Comparison of ENCODE assay signal across 2 cellular contexts in the genomic region with DNA sequence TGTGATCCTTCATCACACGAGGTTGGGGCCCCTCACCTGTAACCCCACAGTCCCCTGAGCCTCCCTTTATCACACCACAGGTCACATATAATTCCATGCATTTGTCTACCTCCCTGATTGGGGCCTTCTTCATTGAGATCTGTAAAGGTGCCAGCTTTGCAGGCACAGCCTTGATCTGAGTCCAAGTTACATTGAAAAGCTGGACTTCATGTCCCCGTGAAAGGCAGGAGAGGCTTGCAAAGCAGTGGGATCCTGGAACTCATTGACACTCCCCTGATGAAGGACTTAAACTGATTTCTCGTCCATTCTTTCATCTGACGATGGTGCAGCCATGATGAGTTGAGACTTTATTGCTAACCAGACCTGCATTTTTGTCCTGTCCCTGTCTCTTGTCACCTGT.
A peak's percentile ranks its signal among the peaks of the same experiment; 100 is the strongest.
TF ChIP-seq lines count a peak whose summit lies in the region.

No MANE protein-coding gene starts in this region.

TF ChIP-seq in A549, 52 proteins besides CTCF, POLR2A, EP300 and RAD21:
- TF ChIP-seq, protein P1, sequence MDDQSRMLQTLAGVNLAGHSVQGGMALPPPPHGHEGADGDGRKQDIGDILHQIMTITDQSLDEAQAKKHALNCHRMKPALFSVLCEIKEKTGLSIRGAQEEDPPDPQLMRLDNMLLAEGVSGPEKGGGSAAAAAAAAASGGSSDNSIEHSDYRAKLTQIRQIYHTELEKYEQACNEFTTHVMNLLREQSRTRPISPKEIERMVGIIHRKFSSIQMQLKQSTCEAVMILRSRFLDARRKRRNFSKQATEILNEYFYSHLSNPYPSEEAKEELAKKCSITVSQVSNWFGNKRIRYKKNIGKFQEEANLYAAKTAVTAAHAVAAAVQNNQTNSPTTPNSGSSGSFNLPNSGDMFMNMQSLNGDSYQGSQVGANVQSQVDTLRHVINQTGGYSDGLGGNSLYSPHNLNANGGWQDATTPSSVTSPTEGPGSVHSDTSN (IDR thresholded peaks at IDR 0.05), result no peak
- TF ChIP-seq KDM1A (IDR thresholded peaks at IDR 0.05; ENCODE audit: low read depth), result no peak
- no peak for TF ChIP-seq NR3C1 (IDR thresholded peaks at IDR 0.05)
- TF ChIP-seq NFE2L2 (conservative IDR thresholded peaks at IDR 0.05; ENCODE audit: low read length), result no peak
- no peak for TF ChIP-seq FOXS1 (CRISPR knock-in tag; IDR thresholded peaks at IDR 0.05)
- TF ChIP-seq HEYL (CRISPR knock-in tag; IDR thresholded peaks at IDR 0.05), result 0 out of 2 replicates have a peak, but pooled peaks have one; percentile 50
TF ChIP-seq in A549: peak in this region for 1.

TF ChIP-seq in K562, 482 proteins besides CTCF, POLR2A, EP300 and RAD21:
- TF ChIP-seq MECOM (CRISPR knock-in tag; IDR thresholded peaks at IDR 0.05) (no peak), ATF3 (IDR thresholded peaks at IDR 0.05) (0 out of 2 replicates have a peak, but pooled peaks have one; percentile 2), ATF3 (CRISPR knock-in tag; conservative IDR thresholded peaks at IDR 0.05) (no peak)
- TF ChIP-seq, protein P2, sequence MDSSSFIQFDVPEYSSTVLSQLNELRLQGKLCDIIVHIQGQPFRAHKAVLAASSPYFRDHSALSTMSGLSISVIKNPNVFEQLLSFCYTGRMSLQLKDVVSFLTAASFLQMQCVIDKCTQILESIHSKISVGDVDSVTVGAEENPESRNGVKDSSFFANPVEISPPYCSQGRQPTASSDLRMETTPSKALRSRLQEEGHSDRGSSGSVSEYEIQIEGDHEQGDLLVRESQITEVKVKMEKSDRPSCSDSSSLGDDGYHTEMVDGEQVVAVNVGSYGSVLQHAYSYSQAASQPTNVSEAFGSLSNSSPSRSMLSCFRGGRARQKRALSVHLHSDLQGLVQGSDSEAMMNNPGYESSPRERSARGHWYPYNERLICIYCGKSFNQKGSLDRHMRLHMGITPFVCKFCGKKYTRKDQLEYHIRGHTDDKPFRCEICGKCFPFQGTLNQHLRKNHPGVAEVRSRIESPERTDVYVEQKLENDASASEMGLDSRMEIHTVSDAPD (CRISPR knock-in tag; IDR thresholded peaks at IDR 0.05), result no peak
